Comparison of ENCODE assay signal across 20 cellular contexts in the genomic region with DNA sequence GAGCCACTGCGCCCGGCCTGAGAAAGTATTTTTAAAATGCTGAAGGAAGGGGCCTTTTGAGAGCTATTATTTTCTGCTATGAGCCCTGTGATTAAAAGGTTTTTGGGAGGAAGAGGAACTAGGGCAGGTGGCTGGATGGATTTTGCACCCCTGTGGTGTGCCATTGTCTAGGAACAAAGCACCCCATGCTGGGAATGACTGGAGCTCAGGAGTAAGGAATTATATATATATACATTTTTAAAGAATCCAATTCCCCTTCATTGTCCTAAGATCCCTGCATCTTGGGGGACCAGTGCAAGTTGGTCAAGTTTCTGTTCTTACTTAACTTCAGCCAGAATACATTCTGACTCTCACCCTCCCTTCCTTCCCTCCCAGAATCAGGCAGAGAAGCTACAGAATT.
"Had no signal": no experiment of that assay in that cellular context is flagged by ENCODE, and none has a peak within 500 bp of the region (broad histone marks: within the 10 kb centered on the region; RNA-seq: fewer than 3 reads in every experiment).

No MANE protein-coding gene starts in this region.

- H3K27me3 ChIP-seq: hepatocyte, right atrium auricular region had no signal

- H3K36me3 ChIP-seq: prostate gland, right atrium auricular region had no signal

- H3K4me3 Mint-ChIP-seq: activated B cell treated with CpG ODN at 0.5 μM for 24 hours; activated CD4-positive, alpha-beta memory T cell treated with anti-CD3 and anti-CD28 coated beads, Interleukin-2, amount 10 ng/mL, durations not matched to agents 7 days and 5 days; activated CD8-positive, alpha-beta memory T cell treated with anti-CD3 and anti-CD28 coated beads, Interleukin-2, amount 10 ng/mL, durations not matched to agents 7 days and 5 days; activated naive CD8-positive, alpha-beta T cell treated with anti-CD3 and anti-CD28 coated beads, Interleukin-2, amount 10 ng/mL, durations not matched to agents 7 days and 5 days; memory B cell; naive B cell; neural crest cell; stimulated activated naive CD8-positive, alpha-beta T cell treated with anti-CD3 and anti-CD28 coated beads, Interleukin-15, Interleukin-2, amounts not matched to agents 100 ng/mL and 50 ng/mL, for 24 hours; type B pancreatic cell had no signal

- H3K36me3 Mint-ChIP-seq: activated CD8-positive, alpha-beta memory T cell treated with anti-CD3 and anti-CD28 coated beads, Interleukin-2, amount 10 ng/mL, durations not matched to agents 7 days and 5 days; activated naive CD8-positive, alpha-beta T cell treated with anti-CD3 and anti-CD28 coated beads, Interleukin-2, amount 10 ng/mL, durations not matched to agents 7 days and 5 days; memory B cell; type B pancreatic cell had no signal

- H3K4me1 ChIP-seq: prostate gland, right atrium auricular region had no signal

- H3K9me3 ChIP-seq: mucosa of descending colon, prostate gland, right atrium auricular region had no signal

- H3K4me2 ChIP-seq: hepatocyte had no signal

- H3K79me2 ChIP-seq: hepatocyte had no signal

- H2AFZ ChIP-seq: hepatocyte had no signal

- H3K4me1 Mint-ChIP-seq: activated B cell treated with CpG ODN at 0.5 μM for 24 hours; activated CD4-positive, alpha-beta memory T cell treated with anti-CD3 and anti-CD28 coated beads, Interleukin-2, amount 10 ng/mL, durations not matched to agents 7 days and 5 days; activated CD8-positive, alpha-beta memory T cell treated with anti-CD3 and anti-CD28 coated beads, Interleukin-2, amount 10 ng/mL, durations not matched to agents 7 days and 5 days; activated naive CD8-positive, alpha-beta T cell treated with anti-CD3 and anti-CD28 coated beads, Interleukin-2, amount 10 ng/mL, durations not matched to agents 7 days and 5 days; memory B cell; naive B cell; neural crest cell had no signal

- H3K27me3 Mint-ChIP-seq: activated naive CD8-positive, alpha-beta T cell treated with anti-CD3 and anti-CD28 coated beads, Interleukin-2, amount 10 ng/mL, durations not matched to agents 7 days and 5 days had no signal

- DNase-seq: activated B cell treated with CpG ODN at 0.5 μM for 24 hours; activated CD4-positive, alpha-beta memory T cell treated with anti-CD3 and anti-CD28 coated beads, Interleukin-2, amount 10 ng/mL, durations not matched to agents 7 days and 5 days; activated CD4-positive, alpha-beta T cell treated with anti-CD3 and anti-CD28 coated beads for 4 hours; activated CD8-positive, alpha-beta memory T cell treated with anti-CD3 and anti-CD28 coated beads, Interleukin-2, amount 10 ng/mL, durations not matched to agents 7 days and 5 days; activated naive CD4-positive, alpha-beta T cell treated with Interleukin-2 at 50 U/mL for 16 hours; activated naive CD8-positive, alpha-beta T cell treated with anti-CD3 and anti-CD28 coated beads, Interleukin-2, amount 10 ng/mL, durations not matched to agents 7 days and 5 days; amygdala; foreskin fibroblast; mucosa of descending colon; naive B cell; T-helper 2 cell had no signal

- H3K27ac ChIP-seq: epithelial cell of prostate, hepatocyte, prostate gland, right atrium auricular region had no signal

- H3K27ac Mint-ChIP-seq: activated B cell treated with CpG ODN at 0.5 μM for 24 hours; activated CD4-positive, alpha-beta memory T cell treated with anti-CD3 and anti-CD28 coated beads, Interleukin-2, amount 10 ng/mL, durations not matched to agents 7 days and 5 days; activated CD8-positive, alpha-beta memory T cell treated with anti-CD3 and anti-CD28 coated beads, Interleukin-2, amount 10 ng/mL, durations not matched to agents 7 days and 5 days; activated naive CD8-positive, alpha-beta T cell treated with anti-CD3 and anti-CD28 coated beads, Interleukin-2, amount 10 ng/mL, durations not matched to agents 7 days and 5 days; activated T-helper 2 cell treated with anti-CD3 and anti-CD28 coated beads, Interferon-gamma antibody, Interleukin-2, Interleukin-4, amounts not matched to agents 10 μg/mL and 5 μg/mL and 100 μg/mL, durations not matched to agents 14 hours and 24 hours and 36 hours; memory B cell; naive B cell; stimulated activated naive CD8-positive, alpha-beta T cell treated with anti-CD3 and anti-CD28 coated beads, Interleukin-15, Interleukin-2, amounts not matched to agents 100 ng/mL and 50 ng/mL, for 24 hours; type B pancreatic cell had no signal

- H3K4me3 ChIP-seq: hepatocyte, mucosa of descending colon, prostate gland, right atrium auricular region had no signal

- H3K9me3 Mint-ChIP-seq: activated B cell treated with CpG ODN at 0.5 μM for 24 hours; activated CD4-positive, alpha-beta memory T cell treated with anti-CD3 and anti-CD28 coated beads, Interleukin-2, amount 10 ng/mL, durations not matched to agents 7 days and 5 days; activated naive CD8-positive, alpha-beta T cell treated with anti-CD3 and anti-CD28 coated beads, Interleukin-2, amount 10 ng/mL, durations not matched to agents 7 days and 5 days; activated T-helper 2 cell treated with anti-CD3 and anti-CD28 coated beads, Interferon-gamma antibody, Interleukin-2, Interleukin-4, amounts not matched to agents 10 μg/mL and 5 μg/mL and 100 μg/mL, durations not matched to agents 14 hours and 24 hours and 36 hours; memory B cell; neural crest cell; stimulated activated naive CD8-positive, alpha-beta T cell treated with anti-CD3 and anti-CD28 coated beads, Interleukin-15, Interleukin-2, amounts not matched to agents 100 ng/mL and 50 ng/mL, for 24 hours; type B pancreatic cell had no signal
